Comparison of ENCODE assay signal across 8 cellular contexts in genomic region chr2:84865181-84865783, GRCh38. TPM values are rescaled to one million over a fixed set of nuclear protein-coding genes. Genes with fewer than 3 reads are reported as not detected.
DNase-seq lines count a peak whose midpoint lies in the region; ATAC-seq and TF ChIP-seq lines count a peak whose summit lies in the region.

No MANE protein-coding gene starts in this region.

- H3K27me3 Mint-ChIP-seq in Calu3 (ENCODE audit: unreplicated experiment): peaks cover 20% of the 10 kb centered on the region
- no peaks in the 10 kb centered on the region for H3K27me3 Mint-ChIP-seq in activated naive CD8-positive, alpha-beta T cell treated with anti-CD3 and anti-CD28 coated beads, Interleukin-2, amount 50 U/mL, for 24 hours
- H3K27me3 Mint-ChIP-seq in naive thymus-derived CD8-positive, alpha-beta T cell: no peaks in the 10 kb centered on the region

- BruUV-seq in Calu3 (replicated peaks; lab: Mats Ljungman, UMichigan): no TSS peak

- intact Hi-C loops in Calu3 (cut with micrococcal nuclease; ENCODE audit: unreplicated experiment): loop anchor here (2.0 kb wide), 2 partner anchors 232 to 370 kb away; no protein-coding TSS in a partner anchor

- H3K36me3 Mint-ChIP-seq in Calu3 (ENCODE audit: insufficient read depth, unreplicated experiment): no peaks in the 10 kb centered on the region
- peaks cover 24% of the 10 kb centered on the region for H3K36me3 Mint-ChIP-seq in activated naive CD8-positive, alpha-beta T cell treated with anti-CD3 and anti-CD28 coated beads, Interleukin-2, amount 50 U/mL, for 24 hours (ENCODE audit: low read depth)
- peaks cover 9 to 72% (median 26%) of the 10 kb centered on the region in 3 donors for H3K36me3 Mint-ChIP-seq in naive thymus-derived CD8-positive, alpha-beta T cell

- peak; percentile 87 for ATAC-seq in GM18858 (IDR thresholded peaks at IDR 0.05; ENCODE audit: unreplicated experiment)
- ATAC-seq in activated naive CD8-positive, alpha-beta T cell treated with anti-CD3 and anti-CD28 coated beads, Interleukin-2, amount 50 U/mL, for 24 hours: no peak
- ATAC-seq in naive thymus-derived CD8-positive, alpha-beta T cell: peak; percentile 38 to 61

- in situ Hi-C loops in KBM-7 (cut with MboI; ENCODE audit: low pct_unique_long_range_greater_than_20kb, low sequenced_read_pairs): no loop called here

- POLR2A ChIA-PET in naive thymus-derived CD8-positive, alpha-beta T cell (lab: Charles Lee): interaction anchor here (0.6 to 12.0 kb wide), 8 partner anchors 14 to 124 kb away, joined by 3 to 247 read pairs (median 3); partner anchors contain the start of gene TRABD2A

- DNase-seq in Calu3: no peak
- peak; percentile 28 for DNase-seq in KBM-7
- no peak for DNase-seq in activated naive CD8-positive, alpha-beta T cell treated with anti-CD3 and anti-CD28 coated beads, Interleukin-2, amount 50 U/mL, for 24 hours
- peak in 3 of 10 donors; percentile 59 to 64 (median 61) for DNase-seq in naive thymus-derived CD8-positive, alpha-beta T cell
- no peak for DNase-seq in stimulated activated naive CD4-positive, alpha-beta T cell treated with Interleukin-2 at 50 U/mL for 16 hours (lab: John Stamatoyannopoulos, UW)
- no peak for DNase-seq in GDM1 (lab: John Stamatoyannopoulos, UW)
- no peak for DNase-seq in iPS-NIHi11 (ENCODE audit: low spot score)

- no peak overlapping the region for H3K4me3 Mint-ChIP-seq in Calu3 (ENCODE audit: low read depth, unreplicated experiment)
- H3K4me3 Mint-ChIP-seq in activated naive CD8-positive, alpha-beta T cell treated with anti-CD3 and anti-CD28 coated beads, Interleukin-2, amount 50 U/mL, for 24 hours: peak overlapping the region; percentile 9
- H3K4me3 Mint-ChIP-seq in naive thymus-derived CD8-positive, alpha-beta T cell: peak overlapping the region; percentile 37 to 90 (median 70)

- no peaks in the 10 kb centered on the region for H3K4me1 Mint-ChIP-seq in Calu3 (ENCODE audit: low read depth, unreplicated experiment)
- H3K4me1 Mint-ChIP-seq in activated naive CD8-positive, alpha-beta T cell treated with anti-CD3 and anti-CD28 coated beads, Interleukin-2, amount 50 U/mL, for 24 hours: peaks cover 82% of the 10 kb centered on the region
- H3K4me1 Mint-ChIP-seq in naive thymus-derived CD8-positive, alpha-beta T cell: peaks cover 43 to 91% (median 78%) of the 10 kb centered on the region in 4 donors

- CTCF ChIA-PET in Calu3 (lab: Charles Lee): no interaction called here

- peak; percentile 48 for TF ChIP-seq CTCF in Calu3 (IDR thresholded peaks at IDR 0.05; ENCODE audit: unreplicated experiment)

- H3K27ac Mint-ChIP-seq in Calu3 (ENCODE audit: unreplicated experiment): no peak overlapping the region
- peak overlapping the region; percentile 59 for H3K27ac Mint-ChIP-seq in activated naive CD8-positive, alpha-beta T cell treated with anti-CD3 and anti-CD28 coated beads, Interleukin-2, amount 50 U/mL, for 24 hours
- peak overlapping the region; percentile 93 to 99 (median 98) for H3K27ac Mint-ChIP-seq in naive thymus-derived CD8-positive, alpha-beta T cell

- H3K9me3 Mint-ChIP-seq in Calu3 (ENCODE audit: low read depth, unreplicated experiment): no peaks in the 10 kb centered on the region
- no peaks in the 10 kb centered on the region for H3K9me3 Mint-ChIP-seq in activated naive CD8-positive, alpha-beta T cell treated with anti-CD3 and anti-CD28 coated beads, Interleukin-2, amount 50 U/mL, for 24 hours
- peaks cover 0 to 2% (median 0%) of the 10 kb centered on the region in 9 donors for H3K9me3 Mint-ChIP-seq in naive thymus-derived CD8-positive, alpha-beta T cell

RNA-seq across cellular contexts. Expression of gene TRABD2A, which starts 15.6 kb away (rescaled TPM):
- 0.68 and 1.2 TPM in 2 replicates for total RNA-seq in Calu3 (2022)
- total RNA-seq in naive thymus-derived CD8-positive, alpha-beta T cell: 100 to 1,000 TPM; 165 to 168 TPM
- 100 to 1,000 TPM in 2 of 3 donors, 10 to 100 TPM in 1; 70.1 to 173 (median 104) TPM for polyA plus RNA-seq in naive thymus-derived CD8-positive, alpha-beta T cell

RNA-seq across cellular contexts. Expression of gene TMSB10, which starts 40.2 kb away (rescaled TPM):
- 1,316 and 1,437 TPM in 2 replicates for total RNA-seq in Calu3 (2022)
- 1,000 to 10,000 TPM; 1,479 to 1,535 TPM for total RNA-seq in naive thymus-derived CD8-positive, alpha-beta T cell
- 1,000 to 10,000 TPM; 6,950 to 8,855 (median 7,882) TPM for polyA plus RNA-seq in naive thymus-derived CD8-positive, alpha-beta T cell

Comparison
In these comparisons a context has a peak if more than half of its experiments do, and no peak if none do; other contexts are left out.
1. RNA of gene TRABD2A, which starts 15.6 kb away (total RNA-seq): 165 to 168 TPM in naive thymus-derived CD8-positive, alpha-beta T cell; 0.68 to 1.2 TPM in Calu3; every median in the first group is over 10 times any median in the second.